Comparison of ENCODE assay signal across 24 cellular contexts in genomic region chr1:202252271-202252670, GRCh38. TPM values are rescaled to one million over a fixed set of nuclear protein-coding genes. Genes with fewer than 3 reads are reported as not detected.
"Had no signal": no experiment of that assay in that cellular context is flagged by ENCODE, and none has a peak within 500 bp of the region (broad histone marks: within the 10 kb centered on the region; RNA-seq: fewer than 3 reads in every experiment).

No MANE protein-coding gene starts in this region.

- H3K4me2 ChIP-seq: neural progenitor cell had no signal

- H3K4me3 ChIP-seq: dorsolateral prefrontal cortex, left lung, neural progenitor cell, tibial artery had no signal

- FAIRE-seq: colon, frontal cortex, urothelium cell line had no signal

- H3K36me3 ChIP-seq: left lung, neural progenitor cell had no signal

- DNase-seq: activated CD4-positive, alpha-beta T cell treated with anti-CD3 and anti-CD28 coated beads, Interleukin-2, amount 50 U/mL, for 1 hour; activated CD8-positive, alpha-beta memory T cell treated with anti-CD3 and anti-CD28 coated beads, Interleukin-2, amount 50 U/mL, for 4 hours; activated gamma-delta T cell treated with Interleukin-2 at 50 U/mL for 16 hours; activated naive CD8-positive, alpha-beta T cell treated with anti-CD3 and anti-CD28 coated beads, Interleukin-2, amount 10 ng/mL, durations not matched to agents 7 days and 5 days; activated T-cell treated with anti-CD3 and anti-CD28 coated beads, Interleukin-2, amount 50 U/mL, for 72 hours; amygdala; central memory CD4-positive, alpha-beta T cell; dorsolateral prefrontal cortex; left lung; mammary epithelial cell; stimulated activated naive CD4-positive, alpha-beta T cell; substantia nigra; T-cell; T1000 had no signal

- H3K27me3 ChIP-seq: dorsolateral prefrontal cortex, neural progenitor cell, tibial artery had no signal

- ATAC-seq: left lung, sciatic nerve, SK-N-SH treated with all-trans-retinoic acid at 6 μM for 48 hours, T-cell had no signal

- H3K9me3 ChIP-seq: left lung, tibial artery had no signal

- H3K9ac ChIP-seq: neural progenitor cell had no signal

- H3K27ac ChIP-seq: left lung, neural progenitor cell, tibial artery had no signal

- H3K4me1 ChIP-seq: left lung had no signal

RNA-seq across cellular contexts. Expression of gene LGR6, which starts 58.7 kb away (rescaled TPM):
- total RNA-seq: epithelial cell of proximal tubule, osteoblast, pulmonary artery endothelial cell had no signal
